Comparison of ENCODE assay signal across 18 cellular contexts in the genomic region with DNA sequence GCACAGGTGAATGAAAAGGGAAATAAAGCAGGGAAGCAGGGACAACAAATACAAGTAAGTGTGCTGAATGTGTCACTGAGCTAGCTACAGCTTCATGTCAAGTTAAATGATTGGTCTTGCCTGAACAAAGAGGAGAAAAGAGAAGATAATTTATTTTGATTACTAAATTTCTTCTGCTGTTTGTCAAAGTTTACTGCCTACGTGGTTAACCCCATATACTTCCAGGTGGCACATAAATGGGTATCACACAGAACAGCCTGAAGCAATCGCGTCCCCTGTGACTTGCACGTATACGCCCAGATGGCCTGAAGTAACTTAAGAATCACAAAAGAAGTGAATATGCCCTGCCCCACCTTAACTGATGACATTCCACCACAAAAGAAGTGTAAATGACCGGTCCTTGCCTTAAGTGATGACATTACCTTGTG.
DNase-seq lines count a peak whose midpoint lies in the region; TF ChIP-seq lines count a peak whose summit lies in the region.
"Had no signal": no experiment of that assay in that cellular context is flagged by ENCODE, and none has a peak within 500 bp of the region (broad histone marks: within the 10 kb centered on the region; RNA-seq: fewer than 3 reads in every experiment).

No MANE protein-coding gene starts in this region.

- H3K4me3 ChIP-seq in iPS DF 6.9 (ENCODE audit: low read length) = peak overlapping the region; percentile 15; the same call in 1 of the 2 replicates
- no peak overlapping the region for H3K4me3 ChIP-seq in neuronal stem cell (ENCODE audit: low read length in 2 of 2)
- H3K4me3 ChIP-seq: A549, SJSA1 had no signal

- H2AFZ ChIP-seq in neuronal stem cell (ENCODE audit: low read length) = no peak overlapping the region

- no peaks in the 10 kb centered on the region for H3K79me1 ChIP-seq in neuronal stem cell (ENCODE audit: low read depth, low read length)

- no peak overlapping the region for H2BK5ac ChIP-seq in neuronal stem cell (ENCODE audit: low read length)

- no peak overlapping the region for H3K18ac ChIP-seq in neuronal stem cell (ENCODE audit: low read length)

- no peak overlapping the region for H2AK5ac ChIP-seq in neuronal stem cell (ENCODE audit: low read depth, low read length)

- H3K4me1 ChIP-seq in iPS DF 6.9 (ENCODE audit: control insufficient read depth, insufficient read depth, low read length) (peaks cover 2% of the 10 kb centered on the region; the same call in 1 of the 2 replicates), neuronal stem cell (ENCODE audit: control insufficient read depth in 2 of 2, insufficient read depth in 1 of 2, low read depth in 1 of 2, low read length in 2 of 2) (peaks cover 0 to 2% of the 10 kb centered on the region in 2 donors)
- H3K4me1 ChIP-seq: A549, SJSA1 had no signal

- no peak overlapping the region for H3K14ac ChIP-seq in neuronal stem cell (ENCODE audit: low read length)

- H4K91ac ChIP-seq in neuronal stem cell (ENCODE audit: low read depth, low read length, poor library complexity) = no peak overlapping the region

- no peak overlapping the region for H2BK120ac ChIP-seq in neuronal stem cell (ENCODE audit: low read depth, low read length)

- no peak overlapping the region for H3K4ac ChIP-seq in neuronal stem cell (ENCODE audit: low read length)

- no peak overlapping the region for H3K9ac ChIP-seq in neuronal stem cell (ENCODE audit: low read depth, low read length, poor library complexity)

- peak overlapping the region; percentile 11 for H3K4me2 ChIP-seq in neuronal stem cell (ENCODE audit: insufficient read depth, low read length, poor library complexity, severe bottlenecking)
- H3K4me2 ChIP-seq: A549 had no signal

- CTCF ChIA-PET in RWPE1 (lab: Yijun Ruan, JAX) = interaction anchor here (0.6 kb wide), 1 partner anchor 227 kb away, joined by 3 read pairs; no protein-coding TSS in a partner anchor

- H3K27ac ChIP-seq in iPS DF 6.9 (ENCODE audit: low read length) (no peak overlapping the region), neuronal stem cell (replicated peaks; ENCODE audit: low read length) (no peak overlapping the region), RWPE1 (no peak overlapping the region)
- H3K27ac ChIP-seq: A549, C4-2B, SJSA1 had no signal

- H2BK12ac ChIP-seq in neuronal stem cell (ENCODE audit: low read length) = no peak overlapping the region

- no peak overlapping the region for H3K23ac ChIP-seq in neuronal stem cell (ENCODE audit: low read depth, low read length, poor library complexity)

- POLR2A ChIA-PET in RWPE1 (lab: Yijun Ruan, JAX; ENCODE audit: low non-redundant PET) = no interaction called here

- H3K36me3 ChIP-seq in iPS DF 6.9 (ENCODE audit: control insufficient read depth, insufficient read depth, low read length) (no peaks in the 10 kb centered on the region), neuronal stem cell (replicated peaks in 1 of 2; ENCODE audit: control insufficient read depth in 2 of 2, insufficient read depth in 2 of 2, low read length in 2 of 2) (no peaks in the 10 kb centered on the region)
- H3K36me3 ChIP-seq: SJSA1 had no signal

- H2BK15ac ChIP-seq in neuronal stem cell (ENCODE audit: low read length) = no peak overlapping the region

- H3K9me3 ChIP-seq in iPS DF 6.9 (ENCODE audit: control insufficient read depth, insufficient read depth, low read length) (no peaks in the 10 kb centered on the region), neuronal stem cell (replicated peaks in 1 of 2; ENCODE audit: control insufficient read depth in 2 of 2, insufficient read depth in 1 of 2, low read depth in 1 of 2, low read length in 2 of 2) (no peaks in the 10 kb centered on the region)
- H3K9me3 ChIP-seq: SJSA1 had no signal

- peak; percentile 65 for DNase-seq in ELF-1 (ENCODE audit: low read depth, low spot score)
- DNase-seq in NCI-H69 (lab: John Stamatoyannopoulos, UW) = peak; percentile 43
- no peak for DNase-seq in iPS DF 6.9 (ENCODE audit: low read depth, low spot score)
- DNase-seq in neuronal stem cell (ENCODE audit: low spot score) = no peak
- no peak for DNase-seq in DMS153 treated with DMSO at 0.1 percent for 48 hours (lab: John Stamatoyannopoulos, UW; ENCODE audit: unreplicated experiment)
- no peak for DNase-seq in NCI-H345 (lab: John Stamatoyannopoulos, UW)
- no peak for DNase-seq in NCI-H510A treated with DMSO at 0.1 percent for 48 hours (lab: John Stamatoyannopoulos, UW)
- DNase-seq in RWPE1 (ENCODE audit: low spot score) = no peak
- DNase-seq: DMS153; GDM1; HFFc6; MM.1S; NCI-H2029 treated with DMSO at 0.1 percent for 48 hours; NCI-H526 treated with DMSO at 0.1 percent for 48 hours; NK-92 treated with Interleukin-12 subunit alpha and Interleukin-12 subunit beta, amount 100 ng/mL, for 24 hours had no signal

- H3K27me3 ChIP-seq in iPS DF 6.9 (ENCODE audit: control insufficient read depth, insufficient read depth, low read length) (no peaks in the 10 kb centered on the region), neuronal stem cell (ENCODE audit: control insufficient read depth in 3 of 3, insufficient read depth in 3 of 3, low read depth in 1 of 3, low read length in 3 of 3) (peaks cover 0 to 8% (median 0%) of the 10 kb centered on the region in 3 experiments)
- H3K27me3 ChIP-seq: SJSA1 had no signal

- no peak for TF ChIP-seq CTCF in RWPE1 (conservative IDR thresholded peaks at IDR 0.05; ENCODE audit: low read depth)

- no peak overlapping the region for H4K8ac ChIP-seq in neuronal stem cell (ENCODE audit: low read depth, low read length)

- no CpG with 5 or more reads among the region's 6 CpGs for WGBS in iPS DF 6.9 (ENCODE audit: insufficient coverage, insufficient read length)
- no CpG with 5 or more reads among the region's 6 CpGs for WGBS in neuronal stem cell (ENCODE audit: extremely low coverage in 2 of 2, insufficient read length in 2 of 2, insufficient replicate concordance in 1 of 2), 2 donors

Comparison
In these comparisons a context has a peak if more than half of its experiments do, and no peak if none do; other contexts are left out.
1. DNase-seq: peak in ELF-1 (single experiment) and NCI-H69 (single experiment); none in iPS DF 6.9 (single experiment), neuronal stem cell (single experiment), DMS153 treated with DMSO at 0.1 percent for 48 hours (single experiment), NCI-H345 (single experiment), NCI-H510A treated with DMSO at 0.1 percent for 48 hours (single experiment) and RWPE1 (single experiment).